In genomic region chr21:45632165-45632896, GRCh38 we compare ENCODE assay signal across 15 cellular contexts. TPM values are rescaled to one million over a fixed set of nuclear protein-coding genes. Genes with fewer than 3 reads are reported as not detected.
A peak's percentile ranks its signal among the peaks of the same experiment; 100 is the strongest.
DNase-seq lines count a peak whose midpoint lies in the region; ATAC-seq and TF ChIP-seq lines count a peak whose summit lies in the region.
"Had no signal": no experiment of that assay in that cellular context is flagged by ENCODE, and none has a peak within 500 bp of the region (broad histone marks: within the 10 kb centered on the region; RNA-seq: fewer than 3 reads in every experiment).

No MANE protein-coding gene starts in this region.

- H3K9me2 ChIP-seq in SU-DHL-6 (replicated peaks; ENCODE audit: insufficient read depth, low read length), result no peaks in the 10 kb centered on the region

- TF ChIP-seq CTCF in DND-41 (IDR thresholded peaks at IDR 0.05; ENCODE audit: borderline replicate concordance, extremely low read depth, low read length, poor library complexity, severe bottlenecking), result no peak
- no peak for TF ChIP-seq CTCF in SU-DHL-6 (IDR thresholded peaks at IDR 0.05; ENCODE audit: insufficient read depth, low read length, poor library complexity, severe bottlenecking)

- peaks cover 57% of the 10 kb centered on the region for H3K9me3 ChIP-seq in BLaER1
- no peaks in the 10 kb centered on the region for H3K9me3 ChIP-seq in DND-41 (ENCODE audit: insufficient read depth, low read length, severe bottlenecking)
- no peaks in the 10 kb centered on the region for H3K9me3 ChIP-seq in SU-DHL-6 (ENCODE audit: insufficient read depth, low read length)
- H3K9me3 ChIP-seq: left lung, testis had no signal

- H3K4me3 ChIP-seq in BLaER1, result peak overlapping the region; percentile 46
- H3K4me3 ChIP-seq in DND-41 (ENCODE audit: low read depth in 1 of 2, low read length in 2 of 2), result no peak overlapping the region
- H3K4me3 ChIP-seq in SU-DHL-6 (ENCODE audit: insufficient read depth, low read length, poor library complexity, severe bottlenecking), result no peak overlapping the region
- H3K4me3 ChIP-seq: left lung, testis had no signal

- H4K20me1 ChIP-seq in BLaER1 (no peaks in the 10 kb centered on the region), DND-41 (ENCODE audit: insufficient read depth, low read length) (no peaks in the 10 kb centered on the region), SU-DHL-6 (ENCODE audit: low read depth, low read length) (no peaks in the 10 kb centered on the region)

- H3K27me3 ChIP-seq in BLaER1, result no peaks in the 10 kb centered on the region
- no peaks in the 10 kb centered on the region for H3K27me3 ChIP-seq in DND-41 (ENCODE audit: insufficient read depth, low read length, poor library complexity)
- H3K27me3 ChIP-seq in SU-DHL-6 (ENCODE audit: low read length), result no peaks in the 10 kb centered on the region
- H3K27me3 ChIP-seq: testis had no signal

- peak overlapping the region; percentile 86 for H3K27ac ChIP-seq in BLaER1
- no peak overlapping the region for H3K27ac ChIP-seq in DND-41 (ENCODE audit: low read length)
- H3K27ac ChIP-seq in SU-DHL-6 (ENCODE audit: low read depth, low read length), result peak overlapping the region; percentile 94
- H3K27ac ChIP-seq: left lung, testis had no signal

- H3K9ac ChIP-seq in BLaER1 (peak overlapping the region; percentile 63; the same call in 1 of the 2 replicates), DND-41 (ENCODE audit: low read depth, low read length) (no peak overlapping the region), SU-DHL-6 (ENCODE audit: low read length) (peak overlapping the region; percentile 29)

- H2AFZ ChIP-seq in DND-41 (ENCODE audit: low read depth, low read length) (no peak overlapping the region), SU-DHL-6 (ENCODE audit: low read depth, low read length, severe bottlenecking) (peak overlapping the region; percentile 11)

- H3K4me1 ChIP-seq in BLaER1, result peaks cover 82% of the 10 kb centered on the region
- H3K4me1 ChIP-seq in DND-41 (ENCODE audit: insufficient read depth, low read length), result no peaks in the 10 kb centered on the region; the same call in 1 of the 2 replicates
- H3K4me1 ChIP-seq: left lung, testis had no signal

- H3F3A ChIP-seq in SU-DHL-6 (ENCODE audit: insufficient read depth), result 0 out of 2 replicates have a peak, but pooled peaks cover 4% of the 10 kb centered on the region

- H3K79me2 ChIP-seq in DND-41 (ENCODE audit: insufficient read depth, low read length) (no peaks in the 10 kb centered on the region), SU-DHL-6 (ENCODE audit: insufficient read depth, low read length) (no peaks in the 10 kb centered on the region)

- DNase-seq in DND-41 (no peak), mesenteric fat pad (ENCODE audit: low spot score) (peak; percentile 47), NCI-H1417 treated with DMSO at 0.1 percent for 48 hours (lab: John Stamatoyannopoulos, UW) (no peak)
- DNase-seq: activated CD4-positive, alpha-beta T cell treated with anti-CD3 and anti-CD28 coated beads, Interleukin-2, amount 10 ng/mL, durations not matched to agents 7 days and 5 days; HFFc6; KBM-7; left lung; NCI-H1930; right cardiac atrium; testis had no signal

- peak overlapping the region; percentile 76 for H3K4me2 ChIP-seq in BLaER1
- no peak overlapping the region for H3K4me2 ChIP-seq in DND-41 (ENCODE audit: insufficient read depth, low read length)
- H3K4me2 ChIP-seq in SU-DHL-6 (ENCODE audit: low read depth, low read length, poor library complexity, severe bottlenecking), result peak overlapping the region; percentile 49

- peaks cover 30% of the 10 kb centered on the region for H3K36me3 ChIP-seq in BLaER1
- H3K36me3 ChIP-seq in DND-41 (ENCODE audit: insufficient read depth, low read length), result no peaks in the 10 kb centered on the region
- H3K36me3 ChIP-seq in SU-DHL-6 (ENCODE audit: low read length), result no peaks in the 10 kb centered on the region
- H3K36me3 ChIP-seq: left lung had no signal

- peak; percentile 39; the same call in 2 of the 3 replicates for ATAC-seq in DND-41 (ENCODE audit: insufficient read depth, low read depth)
- ATAC-seq in GM19467 (IDR thresholded peaks at IDR 0.05; ENCODE audit: unreplicated experiment), result no peak
- no peak for ATAC-seq in HG03457 (IDR thresholded peaks at IDR 0.05; ENCODE audit: unreplicated experiment)
- ATAC-seq: left lung, Panc1, right cardiac atrium had no signal

RNA-seq across cellular contexts. Expression of gene PCBP3, which starts 11.2 kb away (rescaled TPM):
- total RNA-seq in mesenteric fat pad, result 32.4 TPM
- total RNA-seq: HFFc6 had no signal
